In the genomic region with DNA sequence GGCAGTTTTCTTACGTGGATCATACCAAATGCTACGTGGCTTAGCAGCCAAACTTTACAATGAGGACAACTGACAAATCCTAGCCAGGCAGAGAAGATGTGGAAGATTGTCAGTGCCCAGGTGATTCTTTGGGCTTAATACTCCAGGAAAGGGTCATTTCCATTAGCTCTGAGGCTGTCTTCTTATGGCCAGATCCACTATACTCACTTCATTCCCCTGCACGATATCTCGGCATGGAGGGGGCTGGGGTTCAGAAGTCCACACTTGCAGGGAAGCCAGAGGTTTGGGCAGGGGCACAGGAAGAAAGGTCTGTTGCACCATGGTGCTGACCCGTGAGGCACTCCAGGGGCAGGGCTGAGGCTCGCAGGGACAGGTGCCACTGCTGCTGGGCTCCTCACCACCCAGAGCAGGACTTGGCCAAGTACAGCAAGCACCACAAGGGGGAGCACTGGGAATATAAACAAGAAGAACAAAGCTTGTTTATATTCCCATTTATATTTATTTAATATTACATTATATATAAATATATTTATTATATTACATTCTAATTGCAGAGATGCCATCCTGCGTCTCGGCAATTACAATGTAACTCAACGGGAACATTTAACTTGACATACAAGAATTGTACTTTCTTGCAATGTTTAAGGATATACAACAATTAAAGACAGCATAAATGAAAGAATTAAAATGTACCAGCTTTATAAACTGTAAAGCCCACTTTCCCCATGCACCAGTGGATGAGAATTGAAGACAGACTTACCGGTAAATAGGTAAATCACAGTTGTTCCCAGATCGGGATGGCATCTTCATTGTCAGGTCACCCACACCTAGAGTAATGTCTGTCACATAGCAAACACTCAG, we compare ENCODE assay signal across 8 cellular contexts. TPM values are rescaled to one million over a fixed set of nuclear protein-coding genes. Genes with fewer than 3 reads are reported as not detected.
A peak's percentile ranks its signal among the peaks of the same experiment; 100 is the strongest.
DNase-seq lines count a peak whose midpoint lies in the region; ATAC-seq and TF ChIP-seq lines count a peak whose summit lies in the region.

No MANE protein-coding gene starts in this region.

- no peaks in the 10 kb centered on the region for H4K20me1 ChIP-seq in osteoblast (ENCODE audit: insufficient read depth, low read length)

- DNase-seq in NCI-H2081 (lab: John Stamatoyannopoulos, UW): peak; percentile 35 to 73
- DNase-seq in NCI-H2081 treated with DMSO at 0.1 percent for 48 hours (lab: John Stamatoyannopoulos, UW): no peak
- DNase-seq in HUDEP-2 (lab: John Stamatoyannopoulos, UW; ENCODE audit: unreplicated experiment in 76 of 76): peak in 55 of 76 experiments; percentile 0 to 77 (median 31)
- no peak for DNase-seq in RWPE2 (ENCODE audit: low spot score)
- peak; percentile 8 to 20 for DNase-seq in activated T-helper 1 cell treated with anti-CD3 and anti-CD28 coated beads, Interleukin-2, amount 50 U/mL, for 16 hours (ENCODE audit: low read depth in 1 of 2, low spot score in 1 of 2)
- peak; percentile 59 to 89 for DNase-seq in foreskin fibroblast
- peak; percentile 63 for DNase-seq in osteoblast (ENCODE audit: insufficient read length, low spot score, missing footprints)
- peak; percentile 65 to 75 for DNase-seq in thyroid gland

- TF ChIP-seq POLR2A in thyroid gland (IDR thresholded peaks at IDR 0.05): no peak

- 68 to 70% methylated on average over 11 of the region's 11 CpGs for WGBS in thyroid gland, 2 donors

- ATAC-seq in RWPE2 (ENCODE audit: low read depth): peak; percentile 84

- no peak overlapping the region for H3K4me2 ChIP-seq in osteoblast (ENCODE audit: insufficient read depth, low read length)

- H2AFZ ChIP-seq in osteoblast (ENCODE audit: low read length): no peak overlapping the region

- TF ChIP-seq CTCF in RWPE2 (IDR thresholded peaks at IDR 0.05; ENCODE audit: poor library complexity, severe bottlenecking) (peak; percentile 73), foreskin fibroblast (IDR thresholded peaks at IDR 0.05; ENCODE audit: low read depth, low read length) (peak; percentile 78), osteoblast (IDR thresholded peaks at IDR 0.05; ENCODE audit: extremely low read depth, low read depth, low read length) (peak; percentile 66), thyroid gland (IDR thresholded peaks at IDR 0.05) (peak; percentile 12 to 73 (median 40))

- H3K27ac ChIP-seq in RWPE2 (ENCODE audit: poor library complexity, severe bottlenecking) (no peak overlapping the region), osteoblast (ENCODE audit: low read depth, low read length) (no peak overlapping the region), thyroid gland (no peak overlapping the region)

- H3K4me3 ChIP-seq in RWPE2 (ENCODE audit: severe bottlenecking): no peak overlapping the region
- H3K4me3 ChIP-seq in foreskin fibroblast (ENCODE audit: low read depth in 1 of 2, low read length in 2 of 2): no peak overlapping the region
- H3K4me3 ChIP-seq in osteoblast (ENCODE audit: insufficient read depth, low read length): no peak overlapping the region
- no peak overlapping the region for H3K4me3 ChIP-seq in thyroid gland (replicated peaks in 1 of 3)

- no peaks in the 10 kb centered on the region for H3K36me3 ChIP-seq in RWPE2 (ENCODE audit: low read depth)
- no peaks in the 10 kb centered on the region for H3K36me3 ChIP-seq in osteoblast (ENCODE audit: insufficient read depth, low read length)
- H3K36me3 ChIP-seq in thyroid gland: no peaks in the 10 kb centered on the region

- H3K9me3 ChIP-seq in RWPE2 (ENCODE audit: severe bottlenecking) (no peaks in the 10 kb centered on the region), osteoblast (ENCODE audit: low read depth, low read length) (no peaks in the 10 kb centered on the region), thyroid gland (no peaks in the 10 kb centered on the region)

- H3K4me1 ChIP-seq in RWPE2 (ENCODE audit: insufficient read depth, poor library complexity, severe bottlenecking): no peaks in the 10 kb centered on the region
- peaks cover 2% of the 10 kb centered on the region for H3K4me1 ChIP-seq in osteoblast (ENCODE audit: insufficient read depth, low read length)
- H3K4me1 ChIP-seq in thyroid gland: no peaks in the 10 kb centered on the region

- no peaks in the 10 kb centered on the region for H3K79me2 ChIP-seq in osteoblast (ENCODE audit: insufficient read depth, low read length)

- intact Hi-C loops in thyroid gland (cut with DNase I): loop anchor here (5.0 kb wide), 1 partner anchor 208 kb away; no protein-coding TSS in a partner anchor

- H3K27me3 ChIP-seq in RWPE2 (ENCODE audit: insufficient read depth, poor library complexity, severe bottlenecking) (no peaks in the 10 kb centered on the region), osteoblast (ENCODE audit: insufficient read depth, low read length) (peaks cover 7% of the 10 kb centered on the region), thyroid gland (no peaks in the 10 kb centered on the region)

RNA-seq across cellular contexts. Expression of a gene that starts 27.2 kb away (rescaled TPM):
- total RNA-seq in osteoblast: 0.72 TPM in 1 of 2 replicates, not detected in the other
- total RNA-seq in thyroid gland: 10 to 100 TPM in 2 of 4 donors, 1 to 10 TPM in 2; 3.5 to 36.6 (median 15.0) TPM

RNA-seq across cellular contexts. Expression of a gene that starts 33.5 kb away (rescaled TPM):
- 4.7 and 5.3 TPM in 2 replicates for total RNA-seq in osteoblast
- 1 to 10 TPM in 2 of 4 donors, under 1 TPM in 1, not detected in 1; 0.67 to 2.1 (median 1.8) TPM for total RNA-seq in thyroid gland

RNA-seq across cellular contexts. Expression of a gene that starts 43.8 kb away (rescaled TPM):
- total RNA-seq in osteoblast: not detected in 2 replicates
- under 1 TPM in 1 of 4 donors, not detected in 3; 0.27 TPM for total RNA-seq in thyroid gland

Comparison
In these comparisons a context has a peak if more than half of its experiments do, and no peak if none do; other contexts are left out.
1. DNase-seq: peak in NCI-H2081 (2 of 2), HUDEP-2 (55 of 76), activated T-helper 1 cell treated with anti-CD3 and anti-CD28 coated beads, Interleukin-2, amount 50 U/mL, for 16 hours (2 of 2), foreskin fibroblast (2 of 2), osteoblast (single experiment) and thyroid gland (2 of 2); none in NCI-H2081 treated with DMSO at 0.1 percent for 48 hours (single experiment) and RWPE2 (single experiment).
2. Peak in every context shown above with its lines, with median percentiles within 50 percentile points of each other: CTCF ChIP-seq.